In the genomic region with DNA sequence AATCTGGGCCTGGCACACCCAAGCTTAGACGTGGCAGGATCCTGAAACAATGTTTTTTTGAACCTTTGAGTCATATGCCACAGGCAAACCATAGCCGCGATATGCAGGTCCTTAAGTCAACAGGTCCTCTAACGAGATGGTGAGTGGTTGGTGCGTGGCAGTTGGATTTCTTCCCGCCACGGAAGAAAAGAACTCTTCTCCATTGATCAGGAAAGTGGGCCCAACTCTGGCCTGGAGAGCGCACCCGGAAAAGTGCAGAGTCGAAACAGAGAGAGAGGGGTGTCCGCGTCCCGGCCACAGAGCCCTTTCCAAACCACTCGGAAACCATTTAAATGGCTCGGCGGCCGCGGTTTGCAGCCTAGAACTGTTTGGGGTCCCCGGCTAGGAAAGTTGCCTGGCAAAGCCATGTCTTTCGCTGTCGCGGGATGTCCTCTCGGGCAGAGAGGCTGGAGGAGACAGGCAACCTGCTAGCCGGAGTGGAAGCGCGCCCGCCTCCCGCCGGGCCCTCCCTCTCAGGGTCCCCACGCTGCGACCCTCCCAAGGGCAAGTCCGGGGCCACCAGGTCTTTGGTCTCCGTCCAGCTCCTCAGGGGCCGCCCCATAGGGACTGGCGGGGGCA, we compare ENCODE assay signal across 8 cellular contexts. TPM values are rescaled to one million over a fixed set of nuclear protein-coding genes. Genes with fewer than 3 reads are reported as not detected.
DNase-seq lines count a peak whose midpoint lies in the region; ATAC-seq, FAIRE-seq and TF ChIP-seq lines count a peak whose summit lies in the region.

No MANE protein-coding gene starts in this region.

- H3K4me3 ChIP-seq in AG10803 (ENCODE audit: low read length), result peak overlapping the region; percentile 52
- H3K4me3 ChIP-seq in LNCaP clone FGC (ENCODE audit: low read depth, low read length), result peak overlapping the region; percentile 85
- H3K4me3 ChIP-seq in body of pancreas, result peak overlapping the region; percentile 48 to 74
- peak overlapping the region; percentile 57 to 85 for H3K4me3 ChIP-seq in kidney (ENCODE audit: low read length in 2 of 2)

- no peaks in the 10 kb centered on the region for H3K27me3 ChIP-seq in body of pancreas

- WGBS in body of pancreas, 2 donors, result 1 to 5% methylated on average over 17 to 34 of the region's 35 CpGs

- TF ChIP-seq CTCF in AG10803 (conservative IDR thresholded peaks at IDR 0.05; ENCODE audit: low read length) (no peak), LNCaP clone FGC (IDR thresholded peaks at IDR 0.05; ENCODE audit: control insufficient read depth, extremely low read depth, insufficient read depth) (no peak), body of pancreas (IDR thresholded peaks at IDR 0.05) (no peak), kidney (IDR thresholded peaks at IDR 0.05; ENCODE audit: borderline replicate concordance, extremely low read depth, insufficient read depth) (no peak)

- H3K36me3 ChIP-seq in body of pancreas (replicated peaks in 1 of 2; ENCODE audit: insufficient read depth in 1 of 2, low read depth in 2 of 2) (no peaks in the 10 kb centered on the region), kidney (ENCODE audit: control insufficient read depth in 1 of 2, insufficient read depth in 2 of 2, low read length in 2 of 2) (no peaks in the 10 kb centered on the region)

- ATAC-seq in GM19023 (IDR thresholded peaks at IDR 0.05; ENCODE audit: unreplicated experiment), result peak; percentile 2
- peak; percentile 45 for ATAC-seq in body of pancreas
- peak; percentile 19 for ATAC-seq in stimulated activated naive CD8-positive, alpha-beta T cell treated with anti-CD3 and anti-CD28 coated beads, Interleukin-15, Interleukin-2, amounts not matched to agents 100 U/mL and 50 U/mL, for 24 hours

- H3K9ac ChIP-seq in kidney (ENCODE audit: low read length in 2 of 2), result peak overlapping the region; percentile 55 to 56

- intact Hi-C loops in body of pancreas (cut with DNase I), result no loop called here
- intact Hi-C loops in kidney (cut with DNase I), result no loop called here

- DNase-seq in AG10803 (ENCODE audit: low read depth) (no peak), LNCaP clone FGC (ENCODE audit: low read depth) (no peak), body of pancreas (peak; percentile 59 to 79 (median 72)), kidney (no peak), HuH-7 (ENCODE audit: low spot score) (no peak), dedifferentiated amniotic fluid mesenchymal stem cell (ENCODE audit: extremely low spot score) (no peak)
- DNase-seq in stimulated activated naive CD8-positive, alpha-beta T cell treated with anti-CD3 and anti-CD28 coated beads, Interleukin-15, Interleukin-2, amounts not matched to agents 100 U/mL and 50 U/mL, for 24 hours, result peak; percentile 25

- H3K27ac ChIP-seq in body of pancreas (peak overlapping the region; percentile 94 to 99 (median 98)), kidney (ENCODE audit: low read depth in 2 of 2, low read length in 2 of 2) (peak overlapping the region; percentile 23 to 74)

- H3K9me3 ChIP-seq in body of pancreas, result no peaks in the 10 kb centered on the region
- no peaks in the 10 kb centered on the region for H3K9me3 ChIP-seq in kidney (ENCODE audit: control insufficient read depth in 1 of 2, low read length in 2 of 2)

- no peak for FAIRE-seq in kidney (lab: Jason Lieb, UNC)

- H3K4me1 ChIP-seq in body of pancreas (peaks cover 42% of the 10 kb centered on the region), kidney (ENCODE audit: control insufficient read depth in 1 of 2, insufficient read depth in 1 of 2, low read depth in 1 of 2, low read length in 2 of 2) (no peaks in the 10 kb centered on the region)

- peak; percentile 37 to 67 (median 64) for TF ChIP-seq POLR2A in body of pancreas (IDR thresholded peaks at IDR 0.05)

RNA-seq across cellular contexts. Expression of gene GALNT3, which starts 0.8 kb away (rescaled TPM):
- total RNA-seq in body of pancreas, result 10 to 100 TPM; 29.7 to 64.9 TPM
- 38.6 TPM for total RNA-seq in kidney
- polyA plus RNA-seq in kidney (ENCODE audit: insufficient read depth, low read depth, low replicate concordance), result 8.8 TPM

Comparison
In these comparisons a context has a peak if more than half of its experiments do, and no peak if none do; other contexts are left out.
1. DNase-seq: peak in body of pancreas (4 of 4) and stimulated activated naive CD8-positive, alpha-beta T cell treated with anti-CD3 and anti-CD28 coated beads, Interleukin-15, Interleukin-2, amounts not matched to agents 100 U/mL and 50 U/mL, for 24 hours (single experiment); none in AG10803 (single experiment), LNCaP clone FGC (single experiment), kidney (single experiment), HuH-7 (single experiment) and dedifferentiated amniotic fluid mesenchymal stem cell (single experiment).
2. Peak in every context shown above with its lines, with median percentiles within 50 percentile points of each other: H3K4me3 ChIP-seq and ATAC-seq.